8 cellular contexts compared by ENCODE assay signal in genomic region chr10:22988581-22989360, GRCh38.
DNase-seq lines count a peak whose midpoint lies in the region; ATAC-seq, FAIRE-seq and TF ChIP-seq lines count a peak whose summit lies in the region.

No MANE protein-coding gene starts in this region.

- no peaks in the 10 kb centered on the region for H3K79me2 ChIP-seq in Loucy (ENCODE audit: insufficient read depth, low read length)

- FAIRE-seq in A549 (lab: Jason Lieb, UNC) (peak; percentile 96), urothelium cell line (lab: Jason Lieb, UNC) (peak; percentile 35)

- TF ChIP-seq RAD21 in A549 (conservative IDR thresholded peaks at IDR 0.05 in 1 of 2, IDR thresholded peaks at IDR 0.05 in 1 of 2): peak; percentile 95 to 96

- peak overlapping the region; percentile 73 for H2AFZ ChIP-seq in Loucy (ENCODE audit: low read length)

- no peaks in the 10 kb centered on the region for H3K9me2 ChIP-seq in Loucy (replicated peaks; ENCODE audit: low read depth, low read length)

- no peaks in the 10 kb centered on the region for H4K20me1 ChIP-seq in Loucy (ENCODE audit: insufficient read depth, low read length, poor library complexity, severe bottlenecking)

- no peak overlapping the region for H3K9ac ChIP-seq in Loucy (ENCODE audit: low read depth, low read length, poor library complexity, severe bottlenecking)

- POLR2A ChIA-PET in A549 (lab: Yijun Ruan, JAX): no interaction called here

- in situ Hi-C loops in SK-MEL-5 (cut with HindIII; ENCODE audit: low pct_unique_long_range_greater_than_20kb, low sequenced_read_pairs): loop anchor here (25.0 kb wide), 1 partner anchor 426 kb away; no protein-coding TSS in a partner anchor

- WGBS in A549 (ENCODE audit: missing lambda C conversion rate): 6% methylated on average over 12 of the region's 12 CpGs

- H3K4me1 Mint-ChIP-seq in activated naive CD4-positive, alpha-beta T cell treated with anti-CD3 and anti-CD28 coated beads for 36 hours (ENCODE audit: low read depth): peaks cover 11% of the 10 kb centered on the region

- H3K27me3 ChIP-seq in Loucy (ENCODE audit: insufficient read depth, low read length, poor library complexity, severe bottlenecking): no peaks in the 10 kb centered on the region

- intact Hi-C loops in activated naive CD4-positive, alpha-beta T cell treated with anti-CD3 and anti-CD28 coated beads for 36 hours (cut with micrococcal nuclease): loop anchor here (1.0 to 5.0 kb wide), 12 partner anchors 80 to 1710 kb away; partner anchors contain the start of genes COMMD3, DNAJC1 and PIP4K2A
- intact Hi-C loops in posterior cingulate gyrus (cut with DNase I): loop anchor here (2.0 to 10.0 kb wide), 7 partner anchors 276 to 1491 kb away; partner anchors contain the start of genes COMMD3 and PIP4K2A

- no peaks in the 10 kb centered on the region for H3K27me3 Mint-ChIP-seq in activated naive CD4-positive, alpha-beta T cell treated with anti-CD3 and anti-CD28 coated beads for 36 hours (ENCODE audit: low read depth)

- H3F3A ChIP-seq in Loucy (ENCODE audit: low read depth): no peaks in the 10 kb centered on the region

- no peak overlapping the region for H3K27ac Mint-ChIP-seq in activated naive CD4-positive, alpha-beta T cell treated with anti-CD3 and anti-CD28 coated beads for 36 hours

- H3K36me3 ChIP-seq in Loucy (ENCODE audit: insufficient read depth, low read length): no peaks in the 10 kb centered on the region

- ATAC-seq in A549 (peak; percentile 54 to 71; a peak in 3 of 6 replicates), GM18870 (IDR thresholded peaks at IDR 0.05; ENCODE audit: unreplicated experiment) (peak; percentile 44)

- CTCF ChIA-PET in A549 (lab: Yijun Ruan, JAX): interaction anchor here (0.6 to 2.4 kb wide), 53 partner anchors 8 to 1717 kb away, joined by 3 to 13 read pairs (median 4); partner anchors contain the start of gene DNAJC1
- CTCF ChIA-PET in activated naive CD4-positive, alpha-beta T cell treated with anti-CD3 and anti-CD28 coated beads for 36 hours (lab: Charles Lee): interaction anchor here (0.6 to 4.2 kb wide), 34 partner anchors 8 to 1997 kb away, joined by 3 to 40 read pairs (median 4); no protein-coding TSS in a partner anchor

- no peaks in the 10 kb centered on the region; the same call in 2 of the 3 replicates for H3K4me1 ChIP-seq in A549
- peaks cover 12% of the 10 kb centered on the region for H3K4me1 ChIP-seq in Loucy (ENCODE audit: insufficient read depth, low read length, poor library complexity, severe bottlenecking)

- H3K36me3 Mint-ChIP-seq in activated naive CD4-positive, alpha-beta T cell treated with anti-CD3 and anti-CD28 coated beads for 36 hours (ENCODE audit: low read depth): no peaks in the 10 kb centered on the region

- no peak overlapping the region for H3K27ac ChIP-seq in A549

- H3K9me3 Mint-ChIP-seq in activated naive CD4-positive, alpha-beta T cell treated with anti-CD3 and anti-CD28 coated beads for 36 hours: no peaks in the 10 kb centered on the region

- DNase-seq in A549 (ENCODE audit: low read depth in 1 of 2, low spot score in 1 of 2) (peak; percentile 25 to 60), SK-MEL-5 (ENCODE audit: low read depth, low spot score) (peak; percentile 68), globus pallidus (ENCODE audit: low spot score) (peak; percentile 82), posterior cingulate gyrus (peak in 8 of 10 donors; percentile 22 to 89 (median 64)), urothelium cell line (ENCODE audit: low spot score) (peak; percentile 41)
- DNase-seq in activated naive CD4-positive, alpha-beta T cell treated with anti-CD3 and anti-CD28 coated beads for 36 hours: peak; percentile 82

- H3K9me3 ChIP-seq in A549 (no peaks in the 10 kb centered on the region), Loucy (ENCODE audit: insufficient read depth, low read depth, low read length) (no peaks in the 10 kb centered on the region)

- TF ChIP-seq CTCF in A549 (IDR thresholded peaks at IDR 0.05) (peak; percentile 95), Loucy (conservative IDR thresholded peaks at IDR 0.05; ENCODE audit: low read length) (peak; percentile 96)

- no peak for TF ChIP-seq POLR2A in A549 (IDR thresholded peaks at IDR 0.05; ENCODE audit: low read length)

- H3K4me2 ChIP-seq in A549 (peak overlapping the region; percentile 56), Loucy (ENCODE audit: low read depth, low read length, poor library complexity, severe bottlenecking) (peak overlapping the region; percentile 55)

- H3K4me3 Mint-ChIP-seq in activated naive CD4-positive, alpha-beta T cell treated with anti-CD3 and anti-CD28 coated beads for 36 hours: no peak overlapping the region

- no peak overlapping the region for H3K4me3 ChIP-seq in A549
- peak overlapping the region; percentile 58 for H3K4me3 ChIP-seq in Loucy (ENCODE audit: low read length, poor library complexity, severe bottlenecking)

- TF ChIP-seq EP300 in A549 (IDR thresholded peaks at IDR 0.05): no peak

TF ChIP-seq in A549, 52 proteins besides CTCF, POLR2A, EP300 and RAD21:
- TF ChIP-seq SMC3 (IDR thresholded peaks at IDR 0.05) (peak; percentile 89), BCL3 (IDR thresholded peaks at IDR 0.05) (no peak), CHD2 (IDR thresholded peaks at IDR 0.05; ENCODE audit: low read length, partially characterized antibody) (peak; percentile 70)
TF ChIP-seq in A549: peak in this region for 2.
